Comparison of ENCODE assay signal across 1 cellular context in the genomic region with DNA sequence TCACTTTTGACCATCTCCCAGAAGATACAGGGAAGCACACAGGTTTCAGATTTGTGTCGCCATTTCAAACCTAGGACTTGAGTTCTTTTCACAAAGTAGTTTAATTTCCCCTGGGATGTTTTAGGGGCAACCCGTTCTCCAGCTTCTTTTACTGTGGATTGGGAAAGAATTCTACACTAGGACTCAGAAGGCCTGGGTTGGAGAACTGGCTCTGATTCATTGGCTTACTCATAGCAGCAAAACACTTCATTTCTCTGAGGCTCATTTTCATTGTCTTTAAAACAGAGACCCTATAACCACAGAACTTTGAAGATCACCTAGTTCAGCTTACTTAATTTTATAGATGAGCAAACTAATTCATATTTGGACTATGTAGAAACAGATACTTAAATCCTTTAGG.
TF ChIP-seq lines count a peak whose summit lies in the region.

No MANE protein-coding gene starts in this region.

TF ChIP-seq in HepG2, 621 proteins besides CTCF, POLR2A, EP300 and RAD21 (continued from another document):
- TF ChIP-seq, protein P1, sequence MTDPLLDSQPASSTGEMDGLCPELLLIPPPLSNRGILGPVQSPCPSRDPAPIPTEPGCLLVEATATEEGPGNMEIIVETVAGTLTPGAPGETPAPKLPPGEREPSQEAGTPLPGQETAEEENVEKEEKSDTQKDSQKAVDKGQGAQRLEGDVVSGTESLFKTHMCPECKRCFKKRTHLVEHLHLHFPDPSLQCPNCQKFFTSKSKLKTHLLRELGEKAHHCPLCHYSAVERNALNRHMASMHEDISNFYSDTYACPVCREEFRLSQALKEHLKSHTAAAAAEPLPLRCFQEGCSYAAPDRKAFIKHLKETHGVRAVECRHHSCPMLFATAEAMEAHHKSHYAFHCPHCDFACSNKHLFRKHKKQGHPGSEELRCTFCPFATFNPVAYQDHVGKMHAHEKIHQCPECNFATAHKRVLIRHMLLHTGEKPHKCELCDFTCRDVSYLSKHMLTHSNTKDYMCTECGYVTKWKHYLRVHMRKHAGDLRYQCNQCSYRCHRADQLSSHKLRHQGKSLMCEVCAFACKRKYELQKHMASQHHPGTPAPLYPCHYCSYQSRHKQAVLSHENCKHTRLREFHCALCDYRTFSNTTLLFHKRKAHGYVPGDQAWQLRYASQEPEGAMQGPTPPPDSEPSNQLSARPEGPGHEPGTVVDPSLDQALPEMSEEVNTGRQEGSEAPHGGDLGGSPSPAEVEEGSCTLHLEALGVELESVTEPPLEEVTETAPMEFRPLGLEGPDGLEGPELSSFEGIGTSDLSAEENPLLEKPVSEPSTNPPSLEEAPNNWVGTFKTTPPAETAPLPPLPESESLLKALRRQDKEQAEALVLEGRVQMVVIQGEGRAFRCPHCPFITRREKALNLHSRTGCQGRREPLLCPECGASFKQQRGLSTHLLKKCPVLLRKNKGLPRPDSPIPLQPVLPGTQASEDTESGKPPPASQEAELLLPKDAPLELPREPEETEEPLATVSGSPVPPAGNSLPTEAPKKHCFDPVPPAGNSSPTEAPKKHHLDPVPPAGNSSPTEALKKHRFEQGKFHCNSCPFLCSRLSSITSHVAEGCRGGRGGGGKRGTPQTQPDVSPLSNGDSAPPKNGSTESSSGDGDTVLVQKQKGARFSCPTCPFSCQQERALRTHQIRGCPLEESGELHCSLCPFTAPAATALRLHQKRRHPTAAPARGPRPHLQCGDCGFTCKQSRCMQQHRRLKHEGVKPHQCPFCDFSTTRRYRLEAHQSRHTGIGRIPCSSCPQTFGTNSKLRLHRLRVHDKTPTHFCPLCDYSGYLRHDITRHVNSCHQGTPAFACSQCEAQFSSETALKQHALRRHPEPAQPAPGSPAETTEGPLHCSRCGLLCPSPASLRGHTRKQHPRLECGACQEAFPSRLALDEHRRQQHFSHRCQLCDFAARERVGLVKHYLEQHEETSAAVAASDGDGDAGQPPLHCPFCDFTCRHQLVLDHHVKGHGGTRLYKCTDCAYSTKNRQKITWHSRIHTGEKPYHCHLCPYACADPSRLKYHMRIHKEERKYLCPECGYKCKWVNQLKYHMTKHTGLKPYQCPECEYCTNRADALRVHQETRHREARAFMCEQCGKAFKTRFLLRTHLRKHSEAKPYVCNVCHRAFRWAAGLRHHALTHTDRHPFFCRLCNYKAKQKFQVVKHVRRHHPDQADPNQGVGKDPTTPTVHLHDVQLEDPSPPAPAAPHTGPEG (CRISPR knock-in tag; IDR thresholded peaks at IDR 0.05): no peak
TF ChIP-seq in HepG2: peak in this region for 0.
